Comparison of ENCODE assay signal across 1 cellular context in the genomic region with DNA sequence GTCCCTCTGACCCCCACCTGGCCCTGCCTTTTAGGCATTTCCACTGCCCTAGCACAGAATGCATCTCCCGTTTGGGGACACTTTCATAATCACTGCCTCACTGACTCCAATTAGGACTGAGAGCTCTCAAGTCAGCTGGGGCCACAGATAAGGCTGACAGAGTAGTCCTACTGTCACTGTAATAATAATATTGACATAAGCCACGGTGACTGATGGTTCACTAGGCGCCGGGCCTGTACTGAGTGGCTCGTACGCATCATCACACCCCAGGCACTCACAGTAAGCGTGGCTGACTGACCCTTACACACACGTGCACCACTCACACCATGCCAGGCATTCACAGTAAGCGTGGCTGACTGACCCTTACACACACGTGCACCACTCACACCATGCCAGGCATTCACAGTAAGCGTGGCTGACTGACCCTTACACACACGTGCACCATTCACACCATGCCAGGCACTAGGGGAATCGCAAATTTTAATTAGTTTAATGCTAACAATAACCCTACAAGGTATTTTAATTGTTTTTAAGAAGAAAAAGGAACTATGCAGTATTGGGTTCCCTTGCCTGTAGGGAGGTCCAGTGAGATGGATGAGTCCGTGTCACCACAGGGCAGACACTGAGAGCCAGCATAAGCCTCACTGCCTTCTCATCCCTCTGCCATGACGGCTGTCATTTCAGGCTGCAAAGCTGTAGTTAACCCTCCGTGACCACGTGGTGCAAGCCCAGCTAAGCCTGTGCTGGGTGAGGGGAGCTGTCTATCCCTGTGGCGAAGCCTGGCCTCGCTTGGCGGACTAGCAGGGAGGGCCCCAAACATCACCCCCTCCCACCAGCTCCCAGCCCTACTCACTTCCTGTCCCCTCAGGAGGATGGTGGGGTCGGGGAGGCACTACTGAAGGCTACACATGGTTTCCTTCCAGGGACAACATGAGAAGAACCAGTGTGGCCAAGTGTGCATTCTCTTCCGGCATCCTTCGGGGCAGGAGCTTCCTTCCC.
A peak's percentile ranks its signal among the peaks of the same experiment; 100 is the strongest.
TF ChIP-seq lines count a peak whose summit lies in the region.

No MANE protein-coding gene starts in this region.

TF ChIP-seq in K562, 482 proteins besides CTCF, POLR2A, EP300 and RAD21 (continued from another document and continues in another):
- TF ChIP-seq, protein P1, sequence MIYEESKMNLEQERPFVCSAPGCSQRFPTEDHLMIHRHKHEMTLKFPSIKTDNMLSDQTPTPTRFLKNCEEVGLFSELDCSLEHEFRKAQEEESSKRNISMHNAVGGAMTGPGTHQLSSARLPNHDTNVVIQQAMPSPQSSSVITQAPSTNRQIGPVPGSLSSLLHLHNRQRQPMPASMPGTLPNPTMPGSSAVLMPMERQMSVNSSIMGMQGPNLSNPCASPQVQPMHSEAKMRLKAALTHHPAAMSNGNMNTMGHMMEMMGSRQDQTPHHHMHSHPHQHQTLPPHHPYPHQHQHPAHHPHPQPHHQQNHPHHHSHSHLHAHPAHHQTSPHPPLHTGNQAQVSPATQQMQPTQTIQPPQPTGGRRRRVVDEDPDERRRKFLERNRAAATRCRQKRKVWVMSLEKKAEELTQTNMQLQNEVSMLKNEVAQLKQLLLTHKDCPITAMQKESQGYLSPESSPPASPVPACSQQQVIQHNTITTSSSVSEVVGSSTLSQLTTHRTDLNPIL (CRISPR knock-in tag; IDR thresholded peaks at IDR 0.05), result no peak
- TF ChIP-seq, protein P2, sequence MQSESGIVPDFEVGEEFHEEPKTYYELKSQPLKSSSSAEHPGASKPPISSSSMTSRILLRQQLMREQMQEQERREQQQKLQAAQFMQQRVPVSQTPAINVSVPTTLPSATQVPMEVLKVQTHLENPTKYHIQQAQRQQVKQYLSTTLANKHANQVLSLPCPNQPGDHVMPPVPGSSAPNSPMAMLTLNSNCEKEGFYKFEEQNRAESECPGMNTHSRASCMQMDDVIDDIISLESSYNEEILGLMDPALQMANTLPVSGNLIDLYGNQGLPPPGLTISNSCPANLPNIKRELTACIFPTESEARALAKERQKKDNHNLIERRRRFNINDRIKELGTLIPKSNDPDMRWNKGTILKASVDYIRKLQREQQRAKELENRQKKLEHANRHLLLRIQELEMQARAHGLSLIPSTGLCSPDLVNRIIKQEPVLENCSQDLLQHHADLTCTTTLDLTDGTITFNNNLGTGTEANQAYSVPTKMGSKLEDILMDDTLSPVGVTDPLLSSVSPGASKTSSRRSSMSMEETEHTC (IDR thresholded peaks at IDR 0.05), result no peak
- TF ChIP-seq CXXC5 (CRISPR knock-in tag; IDR thresholded peaks at IDR 0.05) (0 out of 2 replicates have a peak, but pooled peaks have one; percentile 11), KHSRP (IDR thresholded peaks at IDR 0.05) (no peak), TEAD4 (IDR thresholded peaks at IDR 0.05; ENCODE audit: low read length) (peak; percentile 62), TEAD4 (CRISPR knock-in tag; IDR thresholded peaks at IDR 0.05; ENCODE audit: borderline replicate concordance) (no peak), PHB2 (IDR thresholded peaks at IDR 0.05; ENCODE audit: low read depth) (no peak), SMC3 (conservative IDR thresholded peaks at IDR 0.05; ENCODE audit: insufficient read depth, low read depth, low read length) (no peak), ZNF217 (CRISPR knock-in tag; IDR thresholded peaks at IDR 0.05) (no peak), MYNN (IDR thresholded peaks at IDR 0.05) (no peak), MYNN (CRISPR knock-in tag; IDR thresholded peaks at IDR 0.05) (no peak), BDP1 (IDR thresholded peaks at IDR 0.05; ENCODE audit: insufficient read depth, insufficient read length) (no peak), ZNF165 (CRISPR knock-in tag; IDR thresholded peaks at IDR 0.05; ENCODE audit: borderline replicate concordance) (no peak), TCF7L2 (IDR thresholded peaks at IDR 0.05; ENCODE audit: low read depth, low read length) (no peak), KDM4B (IDR thresholded peaks at IDR 0.05; ENCODE audit: borderline replicate concordance in 2 of 2, low read depth in 1 of 2) (no peak), MEF2D (tag; conservative IDR thresholded peaks at IDR 0.05; ENCODE audit: low read depth) (no peak), BRD9 (IDR thresholded peaks at IDR 0.05; ENCODE audit: low read depth, partially characterized antibody) (no peak), ZNF282 (CRISPR knock-in tag; IDR thresholded peaks at IDR 0.05) (no peak), ZNF695 (CRISPR knock-in tag; IDR thresholded peaks at IDR 0.05) (no peak), MXI1 (IDR thresholded peaks at IDR 0.05; ENCODE audit: low read depth, low read length) (no peak), POLR2G (IDR thresholded peaks at IDR 0.05; ENCODE audit: low read depth, low read length) (no peak), HDAC1 (IDR thresholded peaks at IDR 0.05) (peak in 1 of 2 experiments; percentile 75; a peak in 2 of 4 replicates), ESRRA (IDR thresholded peaks at IDR 0.05; ENCODE audit: borderline replicate concordance, low read depth) (no peak), ZNF561 (CRISPR knock-in tag; conservative IDR thresholded peaks at IDR 0.05) (no peak), NFXL1 (CRISPR knock-in tag; IDR thresholded peaks at IDR 0.05) (no peak), CSDE1 (IDR thresholded peaks at IDR 0.05) (no peak), EP400 (IDR thresholded peaks at IDR 0.05) (no peak), CHD4 (IDR thresholded peaks at IDR 0.05; ENCODE audit: insufficient read depth, insufficient replicate concordance, low read depth, low read length, poor library complexity, severe bottlenecking) (no peak), MEIS2 (IDR thresholded peaks at IDR 0.05; ENCODE audit: partially characterized antibody) (peak; percentile 96)
- TF ChIP-seq, protein P3, sequence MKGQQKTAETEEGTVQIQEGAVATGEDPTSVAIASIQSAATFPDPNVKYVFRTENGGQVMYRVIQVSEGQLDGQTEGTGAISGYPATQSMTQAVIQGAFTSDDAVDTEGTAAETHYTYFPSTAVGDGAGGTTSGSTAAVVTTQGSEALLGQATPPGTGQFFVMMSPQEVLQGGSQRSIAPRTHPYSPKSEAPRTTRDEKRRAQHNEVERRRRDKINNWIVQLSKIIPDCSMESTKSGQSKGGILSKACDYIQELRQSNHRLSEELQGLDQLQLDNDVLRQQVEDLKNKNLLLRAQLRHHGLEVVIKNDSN (CRISPR knock-in tag; IDR thresholded peaks at IDR 0.05), result no peak
- TF ChIP-seq, protein P4, sequence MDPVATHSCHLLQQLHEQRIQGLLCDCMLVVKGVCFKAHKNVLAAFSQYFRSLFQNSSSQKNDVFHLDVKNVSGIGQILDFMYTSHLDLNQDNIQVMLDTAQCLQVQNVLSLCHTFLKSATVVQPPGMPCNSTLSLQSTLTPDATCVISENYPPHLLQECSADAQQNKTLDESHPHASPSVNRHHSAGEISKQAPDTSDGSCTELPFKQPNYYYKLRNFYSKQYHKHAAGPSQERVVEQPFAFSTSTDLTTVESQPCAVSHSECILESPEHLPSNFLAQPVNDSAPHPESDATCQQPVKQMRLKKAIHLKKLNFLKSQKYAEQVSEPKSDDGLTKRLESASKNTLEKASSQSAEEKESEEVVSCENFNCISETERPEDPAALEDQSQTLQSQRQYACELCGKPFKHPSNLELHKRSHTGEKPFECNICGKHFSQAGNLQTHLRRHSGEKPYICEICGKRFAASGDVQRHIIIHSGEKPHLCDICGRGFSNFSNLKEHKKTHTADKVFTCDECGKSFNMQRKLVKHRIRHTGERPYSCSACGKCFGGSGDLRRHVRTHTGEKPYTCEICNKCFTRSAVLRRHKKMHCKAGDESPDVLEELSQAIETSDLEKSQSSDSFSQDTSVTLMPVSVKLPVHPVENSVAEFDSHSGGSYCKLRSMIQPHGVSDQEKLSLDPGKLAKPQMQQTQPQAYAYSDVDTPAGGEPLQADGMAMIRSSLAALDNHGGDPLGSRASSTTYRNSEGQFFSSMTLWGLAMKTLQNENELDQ (CRISPR knock-in tag; IDR thresholded peaks at IDR 0.05; ENCODE audit: borderline replicate concordance), result no peak
- TF ChIP-seq, protein P5, sequence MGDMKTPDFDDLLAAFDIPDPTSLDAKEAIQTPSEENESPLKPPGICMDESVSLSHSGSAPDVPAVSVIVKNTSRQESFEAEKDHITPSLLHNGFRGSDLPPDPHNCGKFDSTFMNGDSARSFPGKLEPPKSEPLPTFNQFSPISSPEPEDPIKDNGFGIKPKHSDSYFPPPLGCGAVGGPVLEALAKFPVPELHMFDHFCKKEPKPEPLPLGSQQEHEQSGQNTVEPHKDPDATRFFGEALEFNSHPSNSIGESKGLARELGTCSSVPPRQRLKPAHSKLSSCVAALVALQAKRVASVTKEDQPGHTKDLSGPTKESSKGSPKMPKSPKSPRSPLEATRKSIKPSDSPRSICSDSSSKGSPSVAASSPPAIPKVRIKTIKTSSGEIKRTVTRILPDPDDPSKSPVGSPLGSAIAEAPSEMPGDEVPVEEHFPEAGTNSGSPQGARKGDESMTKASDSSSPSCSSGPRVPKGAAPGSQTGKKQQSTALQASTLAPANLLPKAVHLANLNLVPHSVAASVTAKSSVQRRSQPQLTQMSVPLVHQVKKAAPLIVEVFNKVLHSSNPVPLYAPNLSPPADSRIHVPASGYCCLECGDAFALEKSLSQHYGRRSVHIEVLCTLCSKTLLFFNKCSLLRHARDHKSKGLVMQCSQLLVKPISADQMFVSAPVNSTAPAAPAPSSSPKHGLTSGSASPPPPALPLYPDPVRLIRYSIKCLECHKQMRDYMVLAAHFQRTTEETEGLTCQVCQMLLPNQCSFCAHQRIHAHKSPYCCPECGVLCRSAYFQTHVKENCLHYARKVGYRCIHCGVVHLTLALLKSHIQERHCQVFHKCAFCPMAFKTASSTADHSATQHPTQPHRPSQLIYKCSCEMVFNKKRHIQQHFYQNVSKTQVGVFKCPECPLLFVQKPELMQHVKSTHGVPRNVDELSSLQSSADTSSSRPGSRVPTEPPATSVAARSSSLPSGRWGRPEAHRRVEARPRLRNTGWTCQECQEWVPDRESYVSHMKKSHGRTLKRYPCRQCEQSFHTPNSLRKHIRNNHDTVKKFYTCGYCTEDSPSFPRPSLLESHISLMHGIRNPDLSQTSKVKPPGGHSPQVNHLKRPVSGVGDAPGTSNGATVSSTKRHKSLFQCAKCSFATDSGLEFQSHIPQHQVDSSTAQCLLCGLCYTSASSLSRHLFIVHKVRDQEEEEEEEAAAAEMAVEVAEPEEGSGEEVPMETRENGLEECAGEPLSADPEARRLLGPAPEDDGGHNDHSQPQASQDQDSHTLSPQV (IDR thresholded peaks at IDR 0.05), result no peak
- TF ChIP-seq, protein P6, sequence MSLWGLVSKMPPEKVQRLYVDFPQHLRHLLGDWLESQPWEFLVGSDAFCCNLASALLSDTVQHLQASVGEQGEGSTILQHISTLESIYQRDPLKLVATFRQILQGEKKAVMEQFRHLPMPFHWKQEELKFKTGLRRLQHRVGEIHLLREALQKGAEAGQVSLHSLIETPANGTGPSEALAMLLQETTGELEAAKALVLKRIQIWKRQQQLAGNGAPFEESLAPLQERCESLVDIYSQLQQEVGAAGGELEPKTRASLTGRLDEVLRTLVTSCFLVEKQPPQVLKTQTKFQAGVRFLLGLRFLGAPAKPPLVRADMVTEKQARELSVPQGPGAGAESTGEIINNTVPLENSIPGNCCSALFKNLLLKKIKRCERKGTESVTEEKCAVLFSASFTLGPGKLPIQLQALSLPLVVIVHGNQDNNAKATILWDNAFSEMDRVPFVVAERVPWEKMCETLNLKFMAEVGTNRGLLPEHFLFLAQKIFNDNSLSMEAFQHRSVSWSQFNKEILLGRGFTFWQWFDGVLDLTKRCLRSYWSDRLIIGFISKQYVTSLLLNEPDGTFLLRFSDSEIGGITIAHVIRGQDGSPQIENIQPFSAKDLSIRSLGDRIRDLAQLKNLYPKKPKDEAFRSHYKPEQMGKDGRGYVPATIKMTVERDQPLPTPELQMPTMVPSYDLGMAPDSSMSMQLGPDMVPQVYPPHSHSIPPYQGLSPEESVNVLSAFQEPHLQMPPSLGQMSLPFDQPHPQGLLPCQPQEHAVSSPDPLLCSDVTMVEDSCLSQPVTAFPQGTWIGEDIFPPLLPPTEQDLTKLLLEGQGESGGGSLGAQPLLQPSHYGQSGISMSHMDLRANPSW (CRISPR knock-in tag; IDR thresholded peaks at IDR 0.05), result no peak
- TF ChIP-seq, protein P7, sequence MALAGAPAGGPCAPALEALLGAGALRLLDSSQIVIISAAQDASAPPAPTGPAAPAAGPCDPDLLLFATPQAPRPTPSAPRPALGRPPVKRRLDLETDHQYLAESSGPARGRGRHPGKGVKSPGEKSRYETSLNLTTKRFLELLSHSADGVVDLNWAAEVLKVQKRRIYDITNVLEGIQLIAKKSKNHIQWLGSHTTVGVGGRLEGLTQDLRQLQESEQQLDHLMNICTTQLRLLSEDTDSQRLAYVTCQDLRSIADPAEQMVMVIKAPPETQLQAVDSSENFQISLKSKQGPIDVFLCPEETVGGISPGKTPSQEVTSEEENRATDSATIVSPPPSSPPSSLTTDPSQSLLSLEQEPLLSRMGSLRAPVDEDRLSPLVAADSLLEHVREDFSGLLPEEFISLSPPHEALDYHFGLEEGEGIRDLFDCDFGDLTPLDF (CRISPR knock-in tag; IDR thresholded peaks at IDR 0.05), result no peak
- TF ChIP-seq, protein P8, sequence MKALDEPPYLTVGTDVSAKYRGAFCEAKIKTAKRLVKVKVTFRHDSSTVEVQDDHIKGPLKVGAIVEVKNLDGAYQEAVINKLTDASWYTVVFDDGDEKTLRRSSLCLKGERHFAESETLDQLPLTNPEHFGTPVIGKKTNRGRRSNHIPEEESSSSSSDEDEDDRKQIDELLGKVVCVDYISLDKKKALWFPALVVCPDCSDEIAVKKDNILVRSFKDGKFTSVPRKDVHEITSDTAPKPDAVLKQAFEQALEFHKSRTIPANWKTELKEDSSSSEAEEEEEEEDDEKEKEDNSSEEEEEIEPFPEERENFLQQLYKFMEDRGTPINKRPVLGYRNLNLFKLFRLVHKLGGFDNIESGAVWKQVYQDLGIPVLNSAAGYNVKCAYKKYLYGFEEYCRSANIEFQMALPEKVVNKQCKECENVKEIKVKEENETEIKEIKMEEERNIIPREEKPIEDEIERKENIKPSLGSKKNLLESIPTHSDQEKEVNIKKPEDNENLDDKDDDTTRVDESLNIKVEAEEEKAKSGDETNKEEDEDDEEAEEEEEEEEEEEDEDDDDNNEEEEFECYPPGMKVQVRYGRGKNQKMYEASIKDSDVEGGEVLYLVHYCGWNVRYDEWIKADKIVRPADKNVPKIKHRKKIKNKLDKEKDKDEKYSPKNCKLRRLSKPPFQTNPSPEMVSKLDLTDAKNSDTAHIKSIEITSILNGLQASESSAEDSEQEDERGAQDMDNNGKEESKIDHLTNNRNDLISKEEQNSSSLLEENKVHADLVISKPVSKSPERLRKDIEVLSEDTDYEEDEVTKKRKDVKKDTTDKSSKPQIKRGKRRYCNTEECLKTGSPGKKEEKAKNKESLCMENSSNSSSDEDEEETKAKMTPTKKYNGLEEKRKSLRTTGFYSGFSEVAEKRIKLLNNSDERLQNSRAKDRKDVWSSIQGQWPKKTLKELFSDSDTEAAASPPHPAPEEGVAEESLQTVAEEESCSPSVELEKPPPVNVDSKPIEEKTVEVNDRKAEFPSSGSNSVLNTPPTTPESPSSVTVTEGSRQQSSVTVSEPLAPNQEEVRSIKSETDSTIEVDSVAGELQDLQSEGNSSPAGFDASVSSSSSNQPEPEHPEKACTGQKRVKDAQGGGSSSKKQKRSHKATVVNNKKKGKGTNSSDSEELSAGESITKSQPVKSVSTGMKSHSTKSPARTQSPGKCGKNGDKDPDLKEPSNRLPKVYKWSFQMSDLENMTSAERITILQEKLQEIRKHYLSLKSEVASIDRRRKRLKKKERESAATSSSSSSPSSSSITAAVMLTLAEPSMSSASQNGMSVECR (CRISPR knock-in tag; IDR thresholded peaks at IDR 0.05), result no peak
